Comparison of ENCODE assay signal across 38 cellular contexts in the genomic region with DNA sequence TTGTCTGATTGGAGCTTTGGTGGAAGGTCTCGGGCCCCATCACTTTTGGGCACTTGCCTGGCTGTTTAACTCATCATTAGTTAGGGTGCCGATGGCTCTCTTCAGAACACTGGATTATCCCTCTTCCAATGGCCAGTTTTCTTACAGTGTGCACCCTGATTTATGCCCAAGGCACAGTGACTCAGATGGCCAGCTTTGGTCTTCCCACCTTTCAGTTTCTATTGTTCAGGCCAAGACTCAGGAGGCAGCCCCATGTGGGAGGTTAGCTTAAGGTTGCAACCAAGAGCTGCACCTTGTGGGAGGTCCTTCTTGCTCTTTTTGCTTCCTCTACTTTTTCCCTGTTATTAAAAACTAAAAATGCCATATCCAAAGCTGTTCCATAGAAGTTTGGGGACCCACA.
"Had no signal": no experiment of that assay in that cellular context is flagged by ENCODE, and none has a peak within 500 bp of the region (broad histone marks: within the 10 kb centered on the region; RNA-seq: fewer than 3 reads in every experiment).

No MANE protein-coding gene starts in this region.

- H3K4me3 Mint-ChIP-seq: activated B cell treated with CpG ODN at 0.5 μM for 24 hours; activated CD4-positive, alpha-beta memory T cell treated with anti-CD3 and anti-CD28 coated beads for 36 hours; activated CD4-positive, alpha-beta T cell treated with anti-CD3 and anti-CD28 coated beads, Interleukin-2, amount 10 ng/mL, durations not matched to agents 24 days and 14 days; activated CD8-positive, alpha-beta T cell treated with anti-CD3 and anti-CD28 coated beads for 36 hours; activated naive CD4-positive, alpha-beta T cell treated with anti-CD3 and anti-CD28 coated beads for 36 hours; activated naive CD8-positive, alpha-beta T cell treated with anti-CD3 and anti-CD28 coated beads for 36 hours; activated T-cell treated with anti-CD3 and anti-CD28 coated beads, Interleukin-2, amount 50 U/mL, for 4 hours; activated T-cell treated with anti-CD3 and anti-CD28 coated beads, Interleukin-2, amount 50 U/mL, for 72 hours; activated T-helper 1 cell treated with anti-CD3 and anti-CD28 coated beads, Interleukin-12 subunit alpha, Interleukin-12 subunit beta, Interleukin-2, Interleukin-4 antibody, amounts not matched to agents 30 ng/mL and 10 ng/mL and 1 ng/mL, durations not matched to agents 14 hours and 24 hours and 36 hours; activated T-helper 17 cell treated with anti-CD3 and anti-CD28 coated beads, Interleukin-2, amount 50 U/mL, for 72 hours; central memory CD8-positive, alpha-beta T cell; T-helper 1 cell treated with Interleukin-12 subunit alpha and Interleukin-12 subunit beta and Interleukin-4 antibody, amounts not matched to agents 30 μg/mL and 1 μg/mL, for 36 hours; T-helper 2 cell treated with Interferon-gamma antibody and Interleukin-4, amounts not matched to agents 5 μg/mL and 100 μg/mL, for 36 hours had no signal

- H3K27me3 ChIP-seq: adrenal gland, body of pancreas, brain microvascular endothelial cell, breast epithelium had no signal

- H3K27me3 Mint-ChIP-seq: activated B cell treated with CpG ODN at 0.5 μM for 24 hours; activated CD4-positive, alpha-beta memory T cell treated with anti-CD3 and anti-CD28 coated beads for 36 hours; activated CD4-positive, alpha-beta T cell treated with anti-CD3 and anti-CD28 coated beads, Interleukin-2, amount 10 ng/mL, durations not matched to agents 24 days and 14 days; activated CD8-positive, alpha-beta T cell treated with anti-CD3 and anti-CD28 coated beads for 36 hours; activated naive CD8-positive, alpha-beta T cell treated with anti-CD3 and anti-CD28 coated beads for 36 hours had no signal

- FAIRE-seq: astrocyte, TTC549 had no signal

- DNase-seq: activated B cell treated with CpG ODN at 0.5 μM for 24 hours; activated CD4-positive, alpha-beta memory T cell treated with anti-CD3 and anti-CD28 coated beads for 36 hours; activated CD4-positive, alpha-beta T cell treated with anti-CD3 and anti-CD28 coated beads for 4 hours; activated CD4-positive, alpha-beta T cell treated with anti-CD3 and anti-CD28 coated beads, Interleukin-2, amount 10 ng/mL, durations not matched to agents 24 days and 14 days; activated CD4-positive, alpha-beta T cell treated with anti-CD3 and anti-CD28 coated beads, Interleukin-2, amount 50 U/mL, for 1 hour; activated CD4-positive, alpha-beta T cell treated with anti-CD3 and anti-CD28 coated beads, Interleukin-2, amount 50 U/mL, for 4 hours; activated CD4-positive, CD25-positive, alpha-beta regulatory T cell treated with anti-CD3 and anti-CD28 coated beads, Interleukin-2, amount 50 U/mL, for 72 hours; activated CD8-positive, alpha-beta memory T cell treated with anti-CD3 and anti-CD28 coated beads, Interleukin-2, amount 50 U/mL, for 4 hours; activated CD8-positive, alpha-beta T cell treated with anti-CD3 and anti-CD28 coated beads for 36 hours; activated effector memory CD4-positive, alpha-beta T cell treated with anti-CD3 and anti-CD28 coated beads, Interleukin-2, amount 50 U/mL, for 16 hours; activated gamma-delta T cell treated with Interleukin-2 at 50 U/mL for 16 hours; activated naive CD4-positive, alpha-beta T cell; activated naive CD4-positive, alpha-beta T cell treated with anti-CD3 and anti-CD28 coated beads for 36 hours; activated naive CD4-positive, alpha-beta T cell treated with anti-CD3 and anti-CD28 coated beads, Interleukin-2, amount 50 U/mL, for 16 hours; activated naive CD8-positive, alpha-beta T cell treated with anti-CD3 and anti-CD28 coated beads for 36 hours; activated T-cell treated with anti-CD3 and anti-CD28 coated beads for 4 hours; activated T-cell treated with anti-CD3 and anti-CD28 coated beads, Interleukin-2, amount 50 U/mL, for 1 hour; activated T-cell treated with anti-CD3 and anti-CD28 coated beads, Interleukin-2, amount 50 U/mL, for 4 hours; activated T-cell treated with anti-CD3 and anti-CD28 coated beads, Interleukin-2, amount 50 U/mL, for 72 hours; adrenal gland; amniotic stem cell; aorta; body of pancreas; brain microvascular endothelial cell; caudate nucleus; cerebellar nuclear complex; T-helper 2 cell; T-helper 9 cell had no signal

- H3K4me1 ChIP-seq: adrenal gland, body of pancreas, breast epithelium had no signal

- H3K27ac Mint-ChIP-seq: activated B cell treated with CpG ODN at 0.5 μM for 24 hours; activated CD4-positive, alpha-beta memory T cell treated with anti-CD3 and anti-CD28 coated beads for 36 hours; activated CD4-positive, alpha-beta T cell treated with anti-CD3 and anti-CD28 coated beads, Interleukin-2, amount 10 ng/mL, durations not matched to agents 24 days and 14 days; activated CD8-positive, alpha-beta T cell treated with anti-CD3 and anti-CD28 coated beads for 36 hours; activated naive CD4-positive, alpha-beta T cell treated with anti-CD3 and anti-CD28 coated beads for 36 hours; activated naive CD4-positive, alpha-beta T cell treated with anti-CD3 and anti-CD28 coated beads, Interleukin-2, amount 50 U/mL, for 72 hours; activated naive CD8-positive, alpha-beta T cell treated with anti-CD3 and anti-CD28 coated beads for 36 hours; activated T-cell treated with anti-CD3 and anti-CD28 coated beads, Interleukin-2, amount 50 U/mL, for 72 hours; activated T-helper 1 cell treated with anti-CD3 and anti-CD28 coated beads, Interleukin-12 subunit alpha, Interleukin-12 subunit beta, Interleukin-2, Interleukin-4 antibody, amounts not matched to agents 30 ng/mL and 10 ng/mL and 1 ng/mL, durations not matched to agents 14 hours and 24 hours and 36 hours; activated T-helper 17 cell treated with anti-CD3 and anti-CD28 coated beads, Interleukin-2, amount 50 U/mL, for 72 hours; T-helper 1 cell treated with Interleukin-12 subunit alpha and Interleukin-12 subunit beta and Interleukin-4 antibody, amounts not matched to agents 30 μg/mL and 1 μg/mL, for 36 hours; T-helper 2 cell treated with Interferon-gamma antibody and Interleukin-4, amounts not matched to agents 5 μg/mL and 100 μg/mL, for 36 hours had no signal

- H3K9me3 ChIP-seq: adrenal gland, body of pancreas, breast epithelium had no signal

- H3K36me3 Mint-ChIP-seq: activated CD4-positive, alpha-beta memory T cell treated with anti-CD3 and anti-CD28 coated beads for 36 hours; activated naive CD8-positive, alpha-beta T cell treated with anti-CD3 and anti-CD28 coated beads for 36 hours had no signal

- H3K4me3 ChIP-seq: adrenal gland, body of pancreas, breast epithelium had no signal

- H3K27ac ChIP-seq: adrenal gland, body of pancreas, brain microvascular endothelial cell, breast epithelium, VCaP had no signal

- H3K9me3 Mint-ChIP-seq: activated naive CD8-positive, alpha-beta T cell treated with anti-CD3 and anti-CD28 coated beads for 36 hours; activated T-helper 17 cell treated with anti-CD3 and anti-CD28 coated beads, Interleukin-2, amount 50 U/mL, for 72 hours; central memory CD8-positive, alpha-beta T cell had no signal

- H3K4me1 Mint-ChIP-seq: activated B cell treated with CpG ODN at 0.5 μM for 24 hours; activated CD4-positive, alpha-beta T cell treated with anti-CD3 and anti-CD28 coated beads, Interleukin-2, amount 10 ng/mL, durations not matched to agents 24 days and 14 days; activated naive CD8-positive, alpha-beta T cell treated with anti-CD3 and anti-CD28 coated beads for 36 hours; activated T-helper 17 cell treated with anti-CD3 and anti-CD28 coated beads, Interleukin-2, amount 50 U/mL, for 72 hours; central memory CD8-positive, alpha-beta T cell had no signal

- H3K36me3 ChIP-seq: adrenal gland, brain microvascular endothelial cell, breast epithelium had no signal
